In genomic region chr7:44102846-44103565, GRCh38 we compare ENCODE assay signal across 1 cellular context.
TF ChIP-seq lines count a peak whose summit lies in the region.

No MANE protein-coding gene starts in this region.

TF ChIP-seq in IMR-90, 13 proteins besides CTCF, POLR2A, EP300 and RAD21:
- TF ChIP-seq MAZ (IDR thresholded peaks at IDR 0.05; ENCODE audit: borderline replicate concordance, low read depth, low read length), result no peak
- no peak for TF ChIP-seq USF2 (IDR thresholded peaks at IDR 0.05; ENCODE audit: low read depth, low read length)
- TF ChIP-seq ELK1 (IDR thresholded peaks at IDR 0.05; ENCODE audit: borderline replicate concordance, low read depth, low read length), result no peak
- TF ChIP-seq CEBPB (IDR thresholded peaks at IDR 0.05; ENCODE audit: low read depth, low read length), result no peak
- no peak for TF ChIP-seq MXI1 (IDR thresholded peaks at IDR 0.05; ENCODE audit: borderline replicate concordance, low read depth, low read length)
- TF ChIP-seq CHD1 (IDR thresholded peaks at IDR 0.05; ENCODE audit: low read depth, low read length), result no peak
- TF ChIP-seq RCOR1 (IDR thresholded peaks at IDR 0.05; ENCODE audit: insufficient replicate concordance, low read length), result no peak
- TF ChIP-seq RFX5 (IDR thresholded peaks at IDR 0.05; ENCODE audit: low read depth, low read length), result no peak
- no peak for TF ChIP-seq NFE2L2 (IDR thresholded peaks at IDR 0.05; ENCODE audit: low read depth, low read length)
- TF ChIP-seq SMC3 (IDR thresholded peaks at IDR 0.05; ENCODE audit: low read depth, low read length), result no peak
- no peak for TF ChIP-seq MAFK (IDR thresholded peaks at IDR 0.05; ENCODE audit: low read depth, low read length)
- no peak for TF ChIP-seq BHLHE40 (IDR thresholded peaks at IDR 0.05; ENCODE audit: low read depth, low read length)
- no peak for TF ChIP-seq FOS (IDR thresholded peaks at IDR 0.05; ENCODE audit: low read depth, low read length)
TF ChIP-seq in IMR-90: peak in this region for 0.
